Comparison of ENCODE assay signal across 1 cellular context in the genomic region with DNA sequence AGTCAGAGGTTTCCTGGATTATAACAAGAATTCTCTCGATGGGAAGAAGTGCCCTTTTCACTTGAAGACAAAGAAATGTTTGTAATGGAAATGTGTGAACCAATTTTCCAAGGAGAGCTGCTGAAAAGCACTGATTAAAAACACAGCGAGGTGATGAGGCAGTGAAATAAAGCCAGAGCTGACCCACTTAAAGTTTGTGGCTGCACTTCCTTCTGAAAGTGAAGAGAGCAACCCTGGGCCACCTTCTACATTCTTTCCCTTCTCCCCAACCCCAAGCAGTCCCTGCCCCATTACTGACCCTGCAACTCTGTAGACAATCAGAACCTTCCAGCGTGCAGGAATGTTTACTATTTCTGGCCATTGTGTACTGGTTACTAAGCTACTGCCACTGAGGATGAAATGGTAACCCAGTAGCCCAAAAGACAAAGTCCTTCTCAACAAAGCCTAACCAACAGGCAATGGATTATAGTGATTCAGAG.
TF ChIP-seq lines count a peak whose summit lies in the region.

No MANE protein-coding gene starts in this region.

TF ChIP-seq in SK-N-SH treated with all-trans-retinoic acid at 6 μM for 48 hours, 23 proteins besides CTCF, POLR2A, EP300 and RAD21 (continued from another document):
- no peak for TF ChIP-seq ZC3H10 (CRISPR knock-in tag; IDR thresholded peaks at IDR 0.05)
- no peak for TF ChIP-seq BACH2 (CRISPR knock-in tag; IDR thresholded peaks at IDR 0.05; ENCODE audit: borderline replicate concordance)
- TF ChIP-seq TOX (CRISPR knock-in tag; IDR thresholded peaks at IDR 0.05; ENCODE audit: borderline replicate concordance): no peak
- TF ChIP-seq ZFP30 (CRISPR knock-in tag; IDR thresholded peaks at IDR 0.05): no peak
- TF ChIP-seq TCF4 (CRISPR knock-in tag; IDR thresholded peaks at IDR 0.05; ENCODE audit: borderline replicate concordance): no peak
- no peak for TF ChIP-seq ISL1 (CRISPR knock-in tag; IDR thresholded peaks at IDR 0.05)
TF ChIP-seq in SK-N-SH treated with all-trans-retinoic acid at 6 μM for 48 hours: peak in this region for 0.
